Comparison of ENCODE assay signal across 1 cellular context in the genomic region with DNA sequence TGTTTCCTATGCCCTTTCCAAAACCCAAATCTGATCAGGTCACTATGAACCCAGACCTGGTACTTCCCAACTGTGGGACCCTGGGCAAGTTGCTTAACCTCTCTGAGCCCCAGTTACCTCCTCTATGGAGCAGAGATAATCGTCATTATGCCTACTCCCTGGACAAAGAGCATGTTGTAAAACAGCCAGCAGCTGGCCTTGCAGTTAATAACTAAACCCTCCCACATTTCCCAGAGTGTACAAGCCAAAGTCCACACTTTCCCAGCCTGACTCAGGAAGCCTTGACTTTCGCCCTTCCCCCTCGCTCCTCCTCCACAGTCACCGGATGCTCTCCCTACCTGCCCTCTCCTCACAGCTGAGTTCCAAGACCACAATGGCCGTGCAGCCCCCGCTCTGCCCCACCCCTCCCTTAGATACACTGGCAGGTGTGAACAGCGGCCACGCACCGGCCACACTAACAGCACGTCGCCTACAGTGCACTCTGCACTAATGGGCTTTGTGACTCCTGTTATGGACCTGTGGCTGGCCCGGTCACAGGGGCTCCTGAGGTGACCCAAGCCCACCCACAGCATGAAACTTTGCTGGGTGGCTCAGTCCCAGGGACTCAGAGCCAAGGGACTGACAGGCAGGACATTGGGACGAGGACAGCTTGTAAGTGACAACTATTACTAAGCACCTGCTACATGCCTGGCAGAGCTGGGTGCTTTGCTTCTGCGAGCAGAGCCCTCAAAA.
TF ChIP-seq lines count a peak whose summit lies in the region.

No MANE protein-coding gene starts in this region.

TF ChIP-seq in HepG2, 621 proteins besides CTCF, POLR2A, EP300 and RAD21 (continued from another document):
- TF ChIP-seq ZNF30 (CRISPR knock-in tag; IDR thresholded peaks at IDR 0.05) (no peak), SMAD3 (CRISPR knock-in tag; IDR thresholded peaks at IDR 0.05) (peak; percentile 74; the same call in 1 of the 2 replicates), POLR2AphosphoS2 (IDR thresholded peaks at IDR 0.05; ENCODE audit: low read depth, low read length) (0 out of 2 replicates have a peak, but pooled peaks have one; percentile 21), ZNF510 (CRISPR knock-in tag; IDR thresholded peaks at IDR 0.05; ENCODE audit: low read depth) (peak; percentile 85), SNAI1 (CRISPR knock-in tag; IDR thresholded peaks at IDR 0.05; ENCODE audit: borderline replicate concordance) (peak; percentile 93; the same call in 1 of the 2 replicates), SKI (IDR thresholded peaks at IDR 0.05; ENCODE audit: partially characterized antibody) (peak; percentile 44), ZNF260 (CRISPR knock-in tag; IDR thresholded peaks at IDR 0.05; ENCODE audit: borderline replicate concordance, low read depth) (no peak), SMARCC2 (IDR thresholded peaks at IDR 0.05) (no peak), HNF4A (CRISPR knock-in tag; IDR thresholded peaks at IDR 0.05) (peak; percentile 97), NFATC3 (CRISPR knock-in tag; IDR thresholded peaks at IDR 0.05) (0 out of 2 replicates have a peak, but pooled peaks have one; percentile 77), AGO2 (optimal IDR thresholded peaks at IDR 0.05; ENCODE audit: low read depth, low read length) (no peak), ZNF878 (CRISPR knock-in tag; IDR thresholded peaks at IDR 0.05) (peak; percentile 98), RARA (CRISPR knock-in tag; IDR thresholded peaks at IDR 0.05) (peak; percentile 98)
- TF ChIP-seq, protein P1, sequence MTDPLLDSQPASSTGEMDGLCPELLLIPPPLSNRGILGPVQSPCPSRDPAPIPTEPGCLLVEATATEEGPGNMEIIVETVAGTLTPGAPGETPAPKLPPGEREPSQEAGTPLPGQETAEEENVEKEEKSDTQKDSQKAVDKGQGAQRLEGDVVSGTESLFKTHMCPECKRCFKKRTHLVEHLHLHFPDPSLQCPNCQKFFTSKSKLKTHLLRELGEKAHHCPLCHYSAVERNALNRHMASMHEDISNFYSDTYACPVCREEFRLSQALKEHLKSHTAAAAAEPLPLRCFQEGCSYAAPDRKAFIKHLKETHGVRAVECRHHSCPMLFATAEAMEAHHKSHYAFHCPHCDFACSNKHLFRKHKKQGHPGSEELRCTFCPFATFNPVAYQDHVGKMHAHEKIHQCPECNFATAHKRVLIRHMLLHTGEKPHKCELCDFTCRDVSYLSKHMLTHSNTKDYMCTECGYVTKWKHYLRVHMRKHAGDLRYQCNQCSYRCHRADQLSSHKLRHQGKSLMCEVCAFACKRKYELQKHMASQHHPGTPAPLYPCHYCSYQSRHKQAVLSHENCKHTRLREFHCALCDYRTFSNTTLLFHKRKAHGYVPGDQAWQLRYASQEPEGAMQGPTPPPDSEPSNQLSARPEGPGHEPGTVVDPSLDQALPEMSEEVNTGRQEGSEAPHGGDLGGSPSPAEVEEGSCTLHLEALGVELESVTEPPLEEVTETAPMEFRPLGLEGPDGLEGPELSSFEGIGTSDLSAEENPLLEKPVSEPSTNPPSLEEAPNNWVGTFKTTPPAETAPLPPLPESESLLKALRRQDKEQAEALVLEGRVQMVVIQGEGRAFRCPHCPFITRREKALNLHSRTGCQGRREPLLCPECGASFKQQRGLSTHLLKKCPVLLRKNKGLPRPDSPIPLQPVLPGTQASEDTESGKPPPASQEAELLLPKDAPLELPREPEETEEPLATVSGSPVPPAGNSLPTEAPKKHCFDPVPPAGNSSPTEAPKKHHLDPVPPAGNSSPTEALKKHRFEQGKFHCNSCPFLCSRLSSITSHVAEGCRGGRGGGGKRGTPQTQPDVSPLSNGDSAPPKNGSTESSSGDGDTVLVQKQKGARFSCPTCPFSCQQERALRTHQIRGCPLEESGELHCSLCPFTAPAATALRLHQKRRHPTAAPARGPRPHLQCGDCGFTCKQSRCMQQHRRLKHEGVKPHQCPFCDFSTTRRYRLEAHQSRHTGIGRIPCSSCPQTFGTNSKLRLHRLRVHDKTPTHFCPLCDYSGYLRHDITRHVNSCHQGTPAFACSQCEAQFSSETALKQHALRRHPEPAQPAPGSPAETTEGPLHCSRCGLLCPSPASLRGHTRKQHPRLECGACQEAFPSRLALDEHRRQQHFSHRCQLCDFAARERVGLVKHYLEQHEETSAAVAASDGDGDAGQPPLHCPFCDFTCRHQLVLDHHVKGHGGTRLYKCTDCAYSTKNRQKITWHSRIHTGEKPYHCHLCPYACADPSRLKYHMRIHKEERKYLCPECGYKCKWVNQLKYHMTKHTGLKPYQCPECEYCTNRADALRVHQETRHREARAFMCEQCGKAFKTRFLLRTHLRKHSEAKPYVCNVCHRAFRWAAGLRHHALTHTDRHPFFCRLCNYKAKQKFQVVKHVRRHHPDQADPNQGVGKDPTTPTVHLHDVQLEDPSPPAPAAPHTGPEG (CRISPR knock-in tag; IDR thresholded peaks at IDR 0.05), result peak; percentile 71
